Comparison of ENCODE assay signal across 8 cellular contexts in the genomic region with DNA sequence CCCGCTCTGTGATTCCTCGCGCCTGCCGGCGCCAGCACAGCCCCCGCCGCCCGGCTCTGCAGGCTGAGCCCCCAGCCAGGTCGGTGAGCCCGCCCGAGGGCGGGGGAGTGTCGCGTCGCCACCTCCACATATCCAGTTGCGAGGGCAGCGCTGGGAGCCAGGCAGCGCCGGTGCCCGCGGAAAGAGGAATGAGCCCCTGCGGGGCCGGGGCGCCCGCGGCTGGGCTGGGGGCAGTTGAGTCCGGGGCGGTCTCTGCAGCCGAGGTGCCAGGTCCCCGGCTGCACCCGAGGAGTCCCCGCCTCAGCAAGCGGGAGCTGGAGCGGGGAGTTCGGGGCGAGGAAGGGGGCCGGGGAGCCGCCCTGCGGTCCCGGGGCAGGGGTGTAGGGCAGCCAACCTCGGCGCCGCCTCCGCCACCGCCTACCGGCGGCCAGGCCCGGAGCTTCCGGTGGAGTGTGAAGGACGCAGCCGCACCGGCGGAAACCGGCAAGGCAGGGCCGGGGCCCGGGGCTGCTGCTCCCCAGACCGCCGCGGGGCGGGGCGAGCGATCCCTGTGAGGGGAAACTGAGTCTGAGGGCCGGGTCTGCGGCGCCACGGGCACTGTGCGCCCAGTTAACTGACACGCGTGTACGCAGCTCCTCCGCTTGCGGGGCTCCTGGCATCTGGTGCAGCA. TPM values are rescaled to one million over a fixed set of nuclear protein-coding genes. Genes with fewer than 3 reads are reported as not detected.
A peak's percentile ranks its signal among the peaks of the same experiment; 100 is the strongest.
DNase-seq lines count a peak whose midpoint lies in the region; ATAC-seq and TF ChIP-seq lines count a peak whose summit lies in the region.

No MANE protein-coding gene starts in this region.

- H3K9me3 ChIP-seq in right cardiac atrium (ENCODE audit: control insufficient read depth, low read length), result no peaks in the 10 kb centered on the region
- no peaks in the 10 kb centered on the region for H3K9me3 ChIP-seq in psoas muscle

- intact Hi-C loops in right cardiac atrium (cut with DNase I) (loop anchor here in 1 of 4 donors (5.0 kb wide), 1 partner anchor 57 kb away; no protein-coding TSS in a partner anchor), psoas muscle (cut with DNase I) (no loop called here)

- no peaks in the 10 kb centered on the region for H3K27me3 ChIP-seq in right cardiac atrium (ENCODE audit: control insufficient read depth, insufficient read depth)
- no peaks in the 10 kb centered on the region for H3K27me3 ChIP-seq in psoas muscle (ENCODE audit: insufficient read depth in 3 of 3, low read length in 2 of 3)

- ATAC-seq in HG03460 (IDR thresholded peaks at IDR 0.05; ENCODE audit: unreplicated experiment) (peak; percentile 34), right cardiac atrium (peak; percentile 89 to 91), psoas muscle (peak; percentile 92 to 98 (median 96))

- H3K27ac ChIP-seq in right cardiac atrium (ENCODE audit: low read length) (peak overlapping the region; percentile 80), psoas muscle (peak overlapping the region; percentile 90)

- DNase-seq in AG10803 (ENCODE audit: low read depth), result peak; percentile 42
- DNase-seq in amniotic epithelial cell (ENCODE audit: low read depth), result peak; percentile 42
- DNase-seq in right cardiac atrium, result peak; percentile 83 to 92 (median 92)
- peak; percentile 80 to 87 for DNase-seq in psoas muscle
- DNase-seq in cerebellar nuclear complex (lab: John Stamatoyannopoulos, UW), result no peak

- TF ChIP-seq POLR2A in GM18951 (IDR thresholded peaks at IDR 0.05; ENCODE audit: extremely low read depth, insufficient read depth, insufficient read length) (peak; percentile 67), Raji (IDR thresholded peaks at IDR 0.05; ENCODE audit: insufficient read depth, low read depth, low read length) (peak; percentile 56; the same call in 1 of the 2 replicates)

- in situ Hi-C loops in GM18951 (cut with MboI; ENCODE audit: low sequenced_read_pairs, unreplicated experiment), result no loop called here

- WGBS in right cardiac atrium, result 2% methylated on average over 72 of the region's 72 CpGs
- WGBS in psoas muscle, 3 donors, result 1 to 2% (median 1%) methylated on average over 41 to 72 of the region's 72 CpGs

- H3K4me3 ChIP-seq in AG10803 (ENCODE audit: low read length) (peak overlapping the region; percentile 57), right cardiac atrium (ENCODE audit: low read length) (peak overlapping the region; percentile 87), psoas muscle (peak overlapping the region; percentile 99)

- no peaks in the 10 kb centered on the region for H3K36me3 ChIP-seq in psoas muscle (ENCODE audit: insufficient read depth in 1 of 2, low read depth in 1 of 2)

- peaks cover 12% of the 10 kb centered on the region for H3K4me1 ChIP-seq in right cardiac atrium (ENCODE audit: control insufficient read depth, insufficient read depth, low read length)
- H3K4me1 ChIP-seq in psoas muscle, result peaks cover 18% of the 10 kb centered on the region

- no peak for TF ChIP-seq CTCF in AG10803 (conservative IDR thresholded peaks at IDR 0.05; ENCODE audit: low read length)
- TF ChIP-seq CTCF in psoas muscle (IDR thresholded peaks at IDR 0.05), result peak; percentile 24

RNA-seq across cellular contexts. Expression of a gene that starts 2.3 kb away (rescaled TPM):
- total RNA-seq in right cardiac atrium, result 1 to 10 TPM; 4.1 to 6.1 (median 5.1) TPM
- 3.9 TPM for polyA plus RNA-seq in right cardiac atrium
- 1 to 10 TPM in 2 of 4 donors, under 1 TPM in 2; 0.73 to 2.0 (median 0.99) TPM for total RNA-seq in psoas muscle
- 1 to 10 TPM in 1 of 3 donors, under 1 TPM in 2; 0.55 to 1.3 (median 0.95) TPM for polyA plus RNA-seq in psoas muscle

RNA-seq across cellular contexts. Expression of a gene that starts 51.9 kb away (rescaled TPM):
- 10 to 100 TPM; 16.0 to 21.3 (median 19.7) TPM for total RNA-seq in right cardiac atrium
- polyA plus RNA-seq in right cardiac atrium, result 16.2 TPM
- 10 to 100 TPM in 2 of 4 donors, 1 to 10 TPM in 2; 6.8 to 14.8 (median 9.8) TPM for total RNA-seq in psoas muscle
- polyA plus RNA-seq in psoas muscle, result 10 to 100 TPM in 2 of 3 donors, 1 to 10 TPM in 1; 8.2 to 12.3 (median 12.2) TPM

Comparison
In these comparisons a context has a peak if more than half of its experiments do, and no peak if none do; other contexts are left out.
1. DNase-seq: peak in AG10803 (single experiment), amniotic epithelial cell (single experiment), right cardiac atrium (3 of 3) and psoas muscle (2 of 2); none in cerebellar nuclear complex (0 of 2).
2. ATAC-seq: peak in every context shown above with its lines; median percentile 96 in psoas muscle; 90 in right cardiac atrium; 34 in HG03460.
3. Peak in every context shown above with its lines, with median percentiles within 50 percentile points of each other: H3K4me3 ChIP-seq.